In genomic region chr10:86950349-86950748, GRCh38 we compare ENCODE assay signal across 22 cellular contexts. TPM values are rescaled to one million over a fixed set of nuclear protein-coding genes. Genes with fewer than 3 reads are reported as not detected.
DNase-seq lines count a peak whose midpoint lies in the region; ATAC-seq and TF ChIP-seq lines count a peak whose summit lies in the region.
"Had no signal": no experiment of that assay in that cellular context is flagged by ENCODE, and none has a peak within 500 bp of the region (broad histone marks: within the 10 kb centered on the region; RNA-seq: fewer than 3 reads in every experiment).

No MANE protein-coding gene starts in this region.

- no peaks in the 10 kb centered on the region for H3K79me2 ChIP-seq in SK-N-SH (ENCODE audit: insufficient read depth)

- no peak for TF ChIP-seq RAD21 in SK-N-SH (IDR thresholded peaks at IDR 0.05; ENCODE audit: low read length)

- H3K4me1 ChIP-seq in endodermal cell (ENCODE audit: control insufficient read depth, insufficient read depth, low read length), result peaks cover 10% of the 10 kb centered on the region
- H3K4me1 ChIP-seq in SK-N-SH (ENCODE audit: control insufficient read depth in 1 of 2, insufficient read depth in 2 of 2, low read depth in 1 of 2, low read length in 1 of 2), result peaks cover 0 to 15% of the 10 kb centered on the region in 2 experiments; a peak in 1 of 4 replicates

- H3K4me1 Mint-ChIP-seq in activated naive CD4-positive, alpha-beta T cell treated with anti-CD3 and anti-CD28 coated beads, Interleukin-2, amount 10 ng/mL, durations not matched to agents 7 days and 5 days, result peaks cover 36% of the 10 kb centered on the region
- H3K4me1 Mint-ChIP-seq in WTC11, result peaks cover 41% of the 10 kb centered on the region
- peaks cover 12% of the 10 kb centered on the region for H3K4me1 Mint-ChIP-seq in endodermal cell
- H3K4me1 Mint-ChIP-seq in type B pancreatic cell (ENCODE audit: unreplicated experiment), result peaks cover 28% of the 10 kb centered on the region
- H3K4me1 Mint-ChIP-seq: memory B cell had no signal

- ATAC-seq in WTC11 (no peak), GM19467 (IDR thresholded peaks at IDR 0.05; ENCODE audit: unreplicated experiment) (no peak)
- ATAC-seq: gastroesophageal sphincter, natural killer cell had no signal

- no peak overlapping the region for H3K9ac ChIP-seq in endodermal cell (ENCODE audit: extremely low read depth, low read length, poor library complexity, severe bottlenecking)
- H3K9ac ChIP-seq in SK-N-SH, result no peak overlapping the region

- TF ChIP-seq CTCF in WTC11 (IDR thresholded peaks at IDR 0.05) (no peak), endodermal cell (conservative IDR thresholded peaks at IDR 0.05) (no peak), type B pancreatic cell (conservative IDR thresholded peaks at IDR 0.05) (no peak), SK-N-SH (IDR thresholded peaks at IDR 0.05) (no peak)

- CTCF ChIA-PET in activated naive CD4-positive, alpha-beta T cell treated with anti-CD3 and anti-CD28 coated beads, Interleukin-2, amount 10 ng/mL, durations not matched to agents 7 days and 5 days (lab: Charles Lee), result interaction anchor here (1.0 to 1.9 kb wide), 4 partner anchors 10 to 16 kb away, joined by 3 to 5 read pairs (median 4); no protein-coding TSS in a partner anchor
- CTCF ChIA-PET in WTC11 (lab: Charles Lee), result interaction anchor here (1.4 to 3.3 kb wide), 2 partner anchors 10 to 16 kb away, joined by 6 to 9 read pairs; no protein-coding TSS in a partner anchor
- CTCF ChIA-PET in SK-N-SH (lab: Yijun Ruan, JAX), result interaction anchor here (0.7 kb wide), 1 partner anchor 10 kb away, joined by 3 read pairs; no protein-coding TSS in a partner anchor

- peaks cover 13% of the 10 kb centered on the region for H3K36me3 Mint-ChIP-seq in activated naive CD4-positive, alpha-beta T cell treated with anti-CD3 and anti-CD28 coated beads, Interleukin-2, amount 10 ng/mL, durations not matched to agents 7 days and 5 days
- H3K36me3 Mint-ChIP-seq in WTC11, result peaks cover 39% of the 10 kb centered on the region
- peaks cover 12% of the 10 kb centered on the region for H3K36me3 Mint-ChIP-seq in endodermal cell (ENCODE audit: low read depth)
- H3K36me3 Mint-ChIP-seq in type B pancreatic cell, result peaks cover 8% of the 10 kb centered on the region

- POLR2A ChIA-PET in WTC11 (lab: Charles Lee), result no interaction called here
- POLR2A ChIA-PET in SK-N-SH (lab: Yijun Ruan, JAX), result no interaction called here

- no peaks in the 10 kb centered on the region for H3K27me3 ChIP-seq in endodermal cell (ENCODE audit: control insufficient read depth, insufficient read depth, low read length, poor library complexity, severe bottlenecking)
- H3K27me3 ChIP-seq in SK-N-SH (ENCODE audit: insufficient read depth), result no peaks in the 10 kb centered on the region
- H3K27me3 ChIP-seq: gastroesophageal sphincter had no signal

- peak overlapping the region; percentile 47 for H3K4me3 Mint-ChIP-seq in activated naive CD4-positive, alpha-beta T cell treated with anti-CD3 and anti-CD28 coated beads, Interleukin-2, amount 10 ng/mL, durations not matched to agents 7 days and 5 days
- H3K4me3 Mint-ChIP-seq in WTC11 (no peak overlapping the region), endodermal cell (no peak overlapping the region), type B pancreatic cell (peak overlapping the region; percentile 18)
- H3K4me3 Mint-ChIP-seq: CD14-positive monocyte, memory B cell, natural killer cell had no signal

- no peak overlapping the region for H2AFZ ChIP-seq in SK-N-SH (ENCODE audit: low read depth)

- no peak overlapping the region for H3K27ac ChIP-seq in endodermal cell (ENCODE audit: low read depth, low read length)
- H3K27ac ChIP-seq in SK-N-SH (ENCODE audit: low read depth in 2 of 2, low read length in 1 of 2), result no peak overlapping the region
- H3K27ac ChIP-seq: gastroesophageal sphincter had no signal

- no peak for TF ChIP-seq EP300 in SK-N-SH (IDR thresholded peaks at IDR 0.05; ENCODE audit: borderline replicate concordance in 1 of 2, low read depth in 1 of 2, low read length in 1 of 2)

- no peak overlapping the region for H3K4me2 ChIP-seq in SK-N-SH

- peaks cover 18% of the 10 kb centered on the region for H3K9me3 Mint-ChIP-seq in activated naive CD4-positive, alpha-beta T cell treated with anti-CD3 and anti-CD28 coated beads, Interleukin-2, amount 10 ng/mL, durations not matched to agents 7 days and 5 days
- H3K9me3 Mint-ChIP-seq in WTC11 (peaks cover 40% of the 10 kb centered on the region), endodermal cell (peaks cover 39% of the 10 kb centered on the region), type B pancreatic cell (peaks cover 14% of the 10 kb centered on the region)

- peak overlapping the region; percentile 98 for H3K27ac Mint-ChIP-seq in activated naive CD4-positive, alpha-beta T cell treated with anti-CD3 and anti-CD28 coated beads, Interleukin-2, amount 10 ng/mL, durations not matched to agents 7 days and 5 days
- H3K27ac Mint-ChIP-seq in WTC11, result peak overlapping the region; percentile 81; the same call in 1 of the 2 replicates
- H3K27ac Mint-ChIP-seq in endodermal cell, result no peak overlapping the region
- peak overlapping the region; percentile 86 for H3K27ac Mint-ChIP-seq in type B pancreatic cell
- H3K27ac Mint-ChIP-seq: memory B cell, natural killer cell had no signal

- no peaks in the 10 kb centered on the region for H3F3A ChIP-seq in SK-N-SH (replicated peaks; ENCODE audit: insufficient read depth)

- H3K9me3 ChIP-seq in endodermal cell (ENCODE audit: control insufficient read depth, low read length) (peaks cover 23% of the 10 kb centered on the region), SK-N-SH (no peaks in the 10 kb centered on the region)
- H3K9me3 ChIP-seq: gastroesophageal sphincter had no signal

- H3K9me2 ChIP-seq in SK-N-SH, result no peaks in the 10 kb centered on the region

- DNase-seq in activated naive CD4-positive, alpha-beta T cell treated with anti-CD3 and anti-CD28 coated beads, Interleukin-2, amount 10 ng/mL, durations not matched to agents 7 days and 5 days, result peak; percentile 59
- DNase-seq in activated naive CD4-positive, alpha-beta T cell treated with anti-CD3 and anti-CD28 coated beads, Interleukin-2, amount 50 U/mL, for 16 hours, result no peak
- DNase-seq in WTC11 (ENCODE audit: low spot score), result peak; percentile 6
- DNase-seq in endodermal cell, result peak; percentile 14
- DNase-seq in type B pancreatic cell (ENCODE audit: extremely low spot score, unreplicated experiment), result no peak
- DNase-seq in SK-N-SH, result no peak
- DNase-seq in AG08395 (ENCODE audit: low spot score), result no peak
- DNase-seq: activated T-cell treated with anti-CD3 and anti-CD28 coated beads for 4 hours, dermis blood vessel endothelial cell, DMS53, erythroblast, natural killer cell, NCI-H1694 treated with DMSO at 0.1 percent for 48 hours, NCI-H774, SIG-M5 had no signal

- no peaks in the 10 kb centered on the region for H4K20me1 ChIP-seq in SK-N-SH (ENCODE audit: insufficient read depth)

- peaks cover 13% of the 10 kb centered on the region for H3K27me3 Mint-ChIP-seq in activated naive CD4-positive, alpha-beta T cell treated with anti-CD3 and anti-CD28 coated beads, Interleukin-2, amount 10 ng/mL, durations not matched to agents 7 days and 5 days
- no peaks in the 10 kb centered on the region; the same call in none of the 2 replicates for H3K27me3 Mint-ChIP-seq in WTC11 (ENCODE audit: low read depth)
- H3K27me3 Mint-ChIP-seq in endodermal cell (ENCODE audit: insufficient read depth), result peaks cover 7% of the 10 kb centered on the region
- peaks cover 4% of the 10 kb centered on the region for H3K27me3 Mint-ChIP-seq in type B pancreatic cell

- 75 to 89% methylated on average over 1 of the region's 1 CpG for WGBS in endodermal cell (ENCODE audit: insufficient coverage in 1 of 2, insufficient read length in 1 of 2), 2 experiments
- 42% methylated on average over 1 of the region's 1 CpG for WGBS in SK-N-SH (ENCODE audit: low lambda C conversion rate)

- H3K4me3 ChIP-seq in endodermal cell (ENCODE audit: low read length) (no peak overlapping the region), SK-N-SH (ENCODE audit: low read depth in 2 of 2, low read length in 1 of 2) (no peak overlapping the region)
- H3K4me3 ChIP-seq: gastroesophageal sphincter, skin epidermis had no signal

- no peaks in the 10 kb centered on the region for H3K36me3 ChIP-seq in endodermal cell (ENCODE audit: control insufficient read depth, insufficient read depth, low read length)
- H3K36me3 ChIP-seq in SK-N-SH (replicated peaks in 1 of 2; ENCODE audit: control insufficient read depth in 1 of 2, insufficient read depth in 2 of 2, low read length in 1 of 2), result no peaks in the 10 kb centered on the region
- H3K36me3 ChIP-seq: gastroesophageal sphincter had no signal

TF ChIP-seq in WTC11, 78 proteins besides CTCF, POLR2A, EP300 and RAD21 (continues in another document):
- no peak for TF ChIP-seq RORB (CRISPR knock-in tag; IDR thresholded peaks at IDR 0.05)

TF ChIP-seq in SK-N-SH, 30 proteins besides CTCF, POLR2A, EP300 and RAD21 (continues in another document):
- TF ChIP-seq NFIC (IDR thresholded peaks at IDR 0.05; ENCODE audit: borderline replicate concordance) (no peak), ELF1 (IDR thresholded peaks at IDR 0.05) (no peak), JUND (IDR thresholded peaks at IDR 0.05) (no peak), TCF12 (IDR thresholded peaks at IDR 0.05) (no peak), FOXM1 (IDR thresholded peaks at IDR 0.05; ENCODE audit: low read depth) (no peak)

RNA-seq across cellular contexts. Expression of gene MMRN2, which starts 7.1 kb away (rescaled TPM):
- total RNA-seq in WTC11 (2021), result 1.7 to 2.8 TPM (median 2.4 TPM) in 3 replicates
- total RNA-seq in endodermal cell, result 1 to 10 TPM in 1 of 2 donors, under 1 TPM in 1; 1.00 to 1.3 TPM
- 0.75 TPM for polyA plus RNA-seq in endodermal cell (2013, experiment 1 of 2)
- 0.58 TPM for polyA plus RNA-seq in endodermal cell (2013, experiment 2 of 2)
- 4.0 and 5.5 TPM in 2 replicates for total RNA-seq in type B pancreatic cell (ENCODE audit: low replicate concordance)
- 0.02 and 0.05 TPM in 2 replicates for polyA plus RNA-seq in SK-N-SH (2012; rRNA removed)
- not detected in 2 replicates for polyA plus RNA-seq in SK-N-SH (2012; cell fraction: cytosol; rRNA removed)
- 0.01 and 0.06 TPM in 2 replicates for polyA plus RNA-seq in SK-N-SH (2012; cell fraction: nucleus; rRNA removed)
- total RNA-seq: OCI-LY7 had no signal

RNA-seq across cellular contexts. Expression of gene SNCG, which starts 8.1 kb away (rescaled TPM):
- total RNA-seq in WTC11 (2021), result 8.4 to 14.3 TPM (median 12.0 TPM) in 3 replicates
- 1 to 10 TPM in 1 of 2 donors, under 1 TPM in 1; 0.60 to 2.7 TPM for total RNA-seq in endodermal cell
- polyA plus RNA-seq in endodermal cell (2013, experiment 1 of 2), result 14.7 TPM
- 11.6 TPM for polyA plus RNA-seq in endodermal cell (2013, experiment 2 of 2)
- 60.4 and 77.6 TPM in 2 replicates for total RNA-seq in type B pancreatic cell (ENCODE audit: low replicate concordance)
- polyA plus RNA-seq in SK-N-SH (2012; rRNA removed), result 3.8 and 4.3 TPM in 2 replicates
- 2.3 and 3.1 TPM in 2 replicates for polyA plus RNA-seq in SK-N-SH (2012; cell fraction: cytosol; rRNA removed)
- polyA plus RNA-seq in SK-N-SH (2012; cell fraction: nucleus; rRNA removed), result 5.2 and 6.0 TPM in 2 replicates
- total RNA-seq: kidney epithelial cell, natural killer cell, OCI-LY7 had no signal
- polyA plus RNA-seq: CD14-positive monocyte had no signal

RNA-seq across cellular contexts. Expression of gene ADIRF, which starts 17.9 kb away (rescaled TPM):
- total RNA-seq in WTC11 (2021) (0.30 to 1.0 TPM (median 0.70 TPM) in 3 replicates), endodermal cell (under 1 TPM in 1 of 2 donors, not detected in 1; 0.53 TPM), type B pancreatic cell (ENCODE audit: low replicate concordance) (1.5 TPM in 1 of 2 replicates, not detected in the other)
- 0.50 TPM for polyA plus RNA-seq in endodermal cell (2013, experiment 1 of 2)
- 0.66 TPM for polyA plus RNA-seq in endodermal cell (2013, experiment 2 of 2)
- polyA plus RNA-seq in SK-N-SH (2012; rRNA removed), result not detected in 2 replicates
- not detected in 2 replicates for polyA plus RNA-seq in SK-N-SH (2012; cell fraction: cytosol; rRNA removed)
- polyA plus RNA-seq in SK-N-SH (2012; cell fraction: nucleus; rRNA removed), result not detected in 2 replicates
- total RNA-seq: kidney epithelial cell, natural killer cell, OCI-LY7 had no signal
- polyA plus RNA-seq: CD14-positive monocyte had no signal

Comparison
In these comparisons a context has a peak if more than half of its experiments do, and no peak if none do; other contexts are left out.
1. DNase-seq: peak in activated naive CD4-positive, alpha-beta T cell treated with anti-CD3 and anti-CD28 coated beads, Interleukin-2, amount 10 ng/mL, durations not matched to agents 7 days and 5 days (single experiment), WTC11 (single experiment) and endodermal cell (single experiment); none in activated naive CD4-positive, alpha-beta T cell treated with anti-CD3 and anti-CD28 coated beads, Interleukin-2, amount 50 U/mL, for 16 hours (single experiment), type B pancreatic cell (single experiment), SK-N-SH (single experiment) and AG08395 (single experiment).
2. H3K4me3 Mint-ChIP-seq: peak in activated naive CD4-positive, alpha-beta T cell treated with anti-CD3 and anti-CD28 coated beads, Interleukin-2, amount 10 ng/mL, durations not matched to agents 7 days and 5 days (single experiment) and type B pancreatic cell (single experiment); none in WTC11 (single experiment) and endodermal cell (single experiment).